ENCODE assay signal across 18 cellular contexts in genomic region chr2:24858996-24859395, GRCh38.
DNase-seq lines count a peak whose midpoint lies in the region; ATAC-seq and TF ChIP-seq lines count a peak whose summit lies in the region.
"Had no signal": no experiment of that assay in that cellular context is flagged by ENCODE, and none has a peak within 500 bp of the region (broad histone marks: within the 10 kb centered on the region; RNA-seq: fewer than 3 reads in every experiment).

No MANE protein-coding gene starts in this region.

- H2BK20ac ChIP-seq in IMR-90 (ENCODE audit: low read depth, low read length) = no peak overlapping the region

- no peak overlapping the region for H4K8ac ChIP-seq in IMR-90 (ENCODE audit: low read depth in 2 of 2, low read length in 2 of 2)

- POLR2A ChIA-PET in IMR-90 (lab: Charles Lee; ENCODE audit: unreplicated experiment) = no interaction called here

- H3K36me3 ChIP-seq in IMR-90 (ENCODE audit: control insufficient read depth, insufficient read depth, low read length) (no peaks in the 10 kb centered on the region; the same call in 1 of the 2 replicates), esophagus muscularis mucosa (no peaks in the 10 kb centered on the region)
- H3K36me3 ChIP-seq: HAP-1 had no signal

- H2AK5ac ChIP-seq in IMR-90 (ENCODE audit: low read depth, low read length) = no peak overlapping the region

- H3K27me3 ChIP-seq in IMR-90 (ENCODE audit: control insufficient read depth, insufficient read depth, low read length) (no peaks in the 10 kb centered on the region), esophagus muscularis mucosa (no peaks in the 10 kb centered on the region)
- H3K27me3 ChIP-seq: BLaER1 had no signal

- H3K79me1 ChIP-seq in IMR-90 (ENCODE audit: low read depth in 1 of 2, low read length in 2 of 2) = peaks cover 2 to 16% of the 10 kb centered on the region in 2 experiments; a peak in 2 of 4 replicates

- peaks cover 24% of the 10 kb centered on the region for H3K4me1 ChIP-seq in IMR-90 (ENCODE audit: control insufficient read depth, insufficient read depth, low read length)
- H3K4me1 ChIP-seq in esophagus muscularis mucosa = peaks cover 0 to 27% (median 19%) of the 10 kb centered on the region in 4 donors
- H3K4me1 ChIP-seq: HAP-1 had no signal

- TF ChIP-seq CTCF in IMR-90 (conservative IDR thresholded peaks at IDR 0.05; ENCODE audit: low read depth, low read length) (no peak), esophagus muscularis mucosa (IDR thresholded peaks at IDR 0.05) (no peak)

- DNase-seq in IMR-90 (no peak), caudate nucleus (lab: John Stamatoyannopoulos, UW) (peak in 14 of 61 donors; percentile 12 to 82 (median 24)), head of caudate nucleus (peak in 33 of 42 donors; percentile 28 to 82 (median 55)), putamen (ENCODE audit: low spot score) (peak; percentile 26), NCI-H748 treated with DMSO at 0.1 percent for 48 hours (lab: John Stamatoyannopoulos, UW) (no peak), AG08396 (ENCODE audit: low spot score) (no peak), inferior parietal cortex (ENCODE audit: extremely low spot score) (no peak), esophagus muscularis mucosa (ENCODE audit: extremely low spot score) (no peak)
- DNase-seq: Caco-2; CD4-positive, CD25-positive, alpha-beta regulatory T cell; CD8-positive, alpha-beta T cell; DMS153; DND-41; GM23248; HFFc6 had no signal

- H4K20me1 ChIP-seq in IMR-90 (ENCODE audit: insufficient read depth, low read length) = 0 out of 2 replicates have a peak, but pooled peaks cover 3% of the 10 kb centered on the region

- no peak overlapping the region for H4K91ac ChIP-seq in IMR-90 (ENCODE audit: insufficient read depth, low read depth, low read length)

- no peak overlapping the region for H3K14ac ChIP-seq in IMR-90 (replicated peaks; ENCODE audit: low read depth, low read length)

- no peak overlapping the region for H3K56ac ChIP-seq in IMR-90 (ENCODE audit: extremely low read depth, insufficient read depth, low read length)

- no peak overlapping the region for H3K4ac ChIP-seq in IMR-90 (ENCODE audit: low read depth, low read length)

- TF ChIP-seq POLR2A in IMR-90 (IDR thresholded peaks at IDR 0.05; ENCODE audit: low read depth, low read length) = no peak
- TF ChIP-seq POLR2A in esophagus muscularis mucosa (IDR thresholded peaks at IDR 0.05; ENCODE audit: low read depth) = no peak

- H3K4me3 ChIP-seq in IMR-90 (ENCODE audit: insufficient read depth, low read depth, low read length) = no peak overlapping the region
- no peak overlapping the region for H3K4me3 ChIP-seq in esophagus muscularis mucosa
- H3K4me3 ChIP-seq: BLaER1, GM23248, HAP-1 had no signal

- H3K9me3 ChIP-seq in IMR-90 (ENCODE audit: control insufficient read depth, insufficient read depth, low read length) (no peaks in the 10 kb centered on the region), esophagus muscularis mucosa (no peaks in the 10 kb centered on the region)
- H3K9me3 ChIP-seq: BLaER1, Caco-2, HAP-1 had no signal

- no peak for ATAC-seq in IMR-90 (ENCODE audit: low read depth)
- ATAC-seq: CD8-positive, alpha-beta T cell had no signal

- H3K9me1 ChIP-seq in IMR-90 (ENCODE audit: insufficient read depth, low read length) = peaks cover 20% of the 10 kb centered on the region

- H2AFZ ChIP-seq in IMR-90 (replicated peaks; ENCODE audit: low read length, poor library complexity) = no peak overlapping the region
- H2AFZ ChIP-seq: GM23248 had no signal

- no peak for TF ChIP-seq EP300 in esophagus muscularis mucosa (IDR thresholded peaks at IDR 0.05)

- in situ Hi-C loops in IMR-90 (cut with MboI; ENCODE audit: low sequenced_read_pairs) = no loop called here

- dilution Hi-C loops in IMR-90 (cut with HindIII; ENCODE audit: low sequenced_read_pairs, unreplicated experiment) = no loop called here

- peak overlapping the region; percentile 23 for H2AK9ac ChIP-seq in IMR-90 (replicated peaks; ENCODE audit: low read depth, low read length, poor library complexity)

- CTCF ChIA-PET in IMR-90 (lab: Yijun Ruan, JAX) = interaction anchor here (0.6 kb wide), 1 partner anchor 321 kb away, joined by 7 read pairs; no protein-coding TSS in a partner anchor

- H3K27ac ChIP-seq in IMR-90 (ENCODE audit: insufficient read depth, low read length) (no peak overlapping the region), caudate nucleus (ENCODE audit: low read depth, low read length) (peak overlapping the region; percentile 37), esophagus muscularis mucosa (replicated peaks in 1 of 4) (no peak overlapping the region)
- H3K27ac ChIP-seq: BLaER1, C4-2B, GM23248 had no signal

- BruUV-seq in IMR-90 (replicated peaks; lab: Mats Ljungman, UMichigan) = no TSS peak

- no peak overlapping the region for H2BK120ac ChIP-seq in IMR-90 (ENCODE audit: low read depth, low read length)

- TF ChIP-seq RAD21 in IMR-90 (IDR thresholded peaks at IDR 0.05; ENCODE audit: low read length) = no peak

- H3K9ac ChIP-seq in IMR-90 (ENCODE audit: low read depth, low read length) = no peak overlapping the region
- H3K9ac ChIP-seq: BLaER1, GM23248 had no signal

- intact Hi-C loops in IMR-90 (cut with micrococcal nuclease) (no loop called here), head of caudate nucleus (cut with DNase I) (no loop called here), esophagus muscularis mucosa (cut with DNase I) (no loop called here)

- no peak overlapping the region for H2BK5ac ChIP-seq in IMR-90 (ENCODE audit: low read depth, low read length, poor library complexity, severe bottlenecking)

- H3K18ac ChIP-seq in IMR-90 (ENCODE audit: low read depth, low read length) = no peak overlapping the region

- H3K23ac ChIP-seq in IMR-90 (ENCODE audit: low read depth, low read length) = no peak overlapping the region

- WGBS in IMR-90 (ENCODE audit: extremely low coverage in 2 of 2, insufficient read length in 1 of 2), 2 experiments = 97% methylated on average over 11 of the region's 13 CpGs; no CpG with 5 or more reads in 1 of the 2 experiments
- 89% methylated on average over 13 of the region's 13 CpGs for WGBS in esophagus muscularis mucosa

- H4K5ac ChIP-seq in IMR-90 (ENCODE audit: low read depth, low read length) = no peak overlapping the region

- no peak overlapping the region for H3K4me2 ChIP-seq in IMR-90 (ENCODE audit: low read depth, low read length)
- H3K4me2 ChIP-seq: BLaER1 had no signal

- H2BK15ac ChIP-seq in IMR-90 (ENCODE audit: low read depth, low read length) = no peak overlapping the region

TF ChIP-seq in IMR-90, 13 proteins besides CTCF, POLR2A, EP300 and RAD21:
- TF ChIP-seq RCOR1 (IDR thresholded peaks at IDR 0.05; ENCODE audit: insufficient replicate concordance, low read length) (no peak), CEBPB (IDR thresholded peaks at IDR 0.05; ENCODE audit: low read depth, low read length) (no peak), MAZ (IDR thresholded peaks at IDR 0.05; ENCODE audit: borderline replicate concordance, low read depth, low read length) (no peak), MXI1 (IDR thresholded peaks at IDR 0.05; ENCODE audit: borderline replicate concordance, low read depth, low read length) (no peak), SMC3 (IDR thresholded peaks at IDR 0.05; ENCODE audit: low read depth, low read length) (no peak), NFE2L2 (IDR thresholded peaks at IDR 0.05; ENCODE audit: low read depth, low read length) (no peak), CHD1 (IDR thresholded peaks at IDR 0.05; ENCODE audit: low read depth, low read length) (no peak), FOS (IDR thresholded peaks at IDR 0.05; ENCODE audit: low read depth, low read length) (no peak), BHLHE40 (IDR thresholded peaks at IDR 0.05; ENCODE audit: low read depth, low read length) (no peak)
TF ChIP-seq in IMR-90: peak in this region for 0.

Comparison
In these comparisons a context has a peak if more than half of its experiments do, and no peak if none do; other contexts are left out.
1. DNase-seq: peak in head of caudate nucleus (33 of 42) and putamen (single experiment); none in IMR-90 (single experiment), NCI-H748 treated with DMSO at 0.1 percent for 48 hours (single experiment), AG08396 (single experiment), inferior parietal cortex (single experiment) and esophagus muscularis mucosa (single experiment).